ENCODE assay signal across 16 cellular contexts in the genomic region with DNA sequence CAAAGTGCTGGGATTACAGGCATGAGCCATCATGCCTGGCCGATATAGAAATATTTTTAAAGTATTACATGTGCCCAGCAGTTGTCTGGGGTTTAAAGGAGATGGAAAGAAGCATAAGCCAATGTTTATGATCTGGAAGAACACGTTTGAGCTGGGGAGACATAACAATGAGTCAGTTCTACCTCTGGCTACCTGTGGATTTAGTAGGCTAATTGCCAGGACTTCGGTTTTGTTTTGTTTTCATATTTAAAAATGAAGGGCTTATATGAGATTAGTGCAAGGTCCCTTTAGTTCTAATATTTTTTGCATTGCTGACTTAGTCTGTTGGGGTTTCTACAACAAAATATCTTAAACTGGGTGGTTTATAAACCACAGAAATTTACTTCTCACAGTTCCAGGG. TPM values are rescaled to one million over a fixed set of nuclear protein-coding genes. Genes with fewer than 3 reads are reported as not detected.
A peak's percentile ranks its signal among the peaks of the same experiment; 100 is the strongest.
DNase-seq lines count a peak whose midpoint lies in the region; ATAC-seq and TF ChIP-seq lines count a peak whose summit lies in the region.
"Had no signal": no experiment of that assay in that cellular context is flagged by ENCODE, and none has a peak within 500 bp of the region (broad histone marks: within the 10 kb centered on the region; RNA-seq: fewer than 3 reads in every experiment).

No MANE protein-coding gene starts in this region.

- H4K20me1 ChIP-seq in GM23338 (replicated peaks; ENCODE audit: insufficient read depth): no peaks in the 10 kb centered on the region

- H3K27me3 ChIP-seq in GM23338 (ENCODE audit: insufficient read depth) (no peaks in the 10 kb centered on the region), esophagus (ENCODE audit: control insufficient read depth in 1 of 2, insufficient read depth in 2 of 2, low read length in 2 of 2) (no peaks in the 10 kb centered on the region)

- no peaks in the 10 kb centered on the region for H3K9me2 ChIP-seq in GM23338 (ENCODE audit: insufficient read depth)

- H3K27ac Mint-ChIP-seq in GM23338: no peak overlapping the region
- H3K27ac Mint-ChIP-seq: activated naive CD4-positive, alpha-beta T cell treated with anti-CD3 and anti-CD28 coated beads, Interleukin-2, amount 50 U/mL, for 24 hours; stimulated activated naive B cell treated with anti-CD40 and anti-IgM and Interleukin-4, amounts not matched to agents 10 μg/mL and 1 μg/mL and 100 μg/mL, for 72 hours had no signal

- H3K4me1 Mint-ChIP-seq in GM23338: no peaks in the 10 kb centered on the region; the same call in 1 of the 3 replicates

- H3K4me1 ChIP-seq in GM23338 (ENCODE audit: insufficient read depth) (no peaks in the 10 kb centered on the region), esophagus (ENCODE audit: control insufficient read depth in 2 of 2, insufficient read depth in 2 of 2, low read length in 1 of 2) (no peaks in the 10 kb centered on the region)

- no peaks in the 10 kb centered on the region for H3K36me3 Mint-ChIP-seq in GM23338 (ENCODE audit: low read depth)
- H3K36me3 Mint-ChIP-seq: activated naive CD4-positive, alpha-beta T cell treated with anti-CD3 and anti-CD28 coated beads, Interleukin-2, amount 50 U/mL, for 24 hours; CD4-positive, alpha-beta memory T cell; stimulated activated naive B cell treated with anti-CD40 and anti-IgM and Interleukin-4, amounts not matched to agents 10 μg/mL and 1 μg/mL and 100 μg/mL, for 72 hours had no signal

- ATAC-seq in GM23338 (no peak), GM21786 (IDR thresholded peaks at IDR 0.05; ENCODE audit: unreplicated experiment) (no peak)

- TF ChIP-seq CTCF in GM23338 (conservative IDR thresholded peaks at IDR 0.05; ENCODE audit: low read depth in 2 of 2): no peak
- TF ChIP-seq CTCF in retinal pigment epithelial cell (conservative IDR thresholded peaks at IDR 0.05; ENCODE audit: low read depth, low read length): no peak

- H3K79me2 ChIP-seq in GM23338 (replicated peaks; ENCODE audit: insufficient read depth): no peaks in the 10 kb centered on the region

- no peak overlapping the region for H3K27ac ChIP-seq in GM23338 (ENCODE audit: low read depth)
- peak overlapping the region; percentile 80 to 84 for H3K27ac ChIP-seq in esophagus (ENCODE audit: low read depth in 2 of 2, low read length in 1 of 2)

- DNase-seq in GM23338 (ENCODE audit: low spot score): no peak
- peak; percentile 31 for DNase-seq in NCI-H1048 (lab: John Stamatoyannopoulos, UW)
- peak; percentile 72 for DNase-seq in retinal pigment epithelial cell (ENCODE audit: low read depth)
- DNase-seq in NCI-H2196 (lab: John Stamatoyannopoulos, UW; ENCODE audit: unreplicated experiment): no peak
- DNase-seq in central memory CD4-positive, alpha-beta T cell: no peak
- DNase-seq: CD4-positive, alpha-beta memory T cell; dermis blood vessel endothelial cell; H7; NCI-H2029 treated with DMSO at 0.1 percent for 48 hours; SHP77 treated with DMSO at 0.1 percent for 48 hours; stimulated activated CD4-positive, alpha-beta T cell treated with anti-CD3 and anti-CD28 coated beads, Interleukin-4, amount 100 ng/mL, for 24 hours; stimulated activated naive B cell treated with anti-CD40 and anti-IgM and Interleukin-4, amounts not matched to agents 10 μg/mL and 1 μg/mL and 100 μg/mL, for 72 hours had no signal

- no peak overlapping the region for H3K4me2 ChIP-seq in GM23338

- 44 to 58% methylated on average over 3 of the region's 3 CpGs for WGBS in esophagus, 2 donors

- peak overlapping the region; percentile 72 for H2AFZ ChIP-seq in GM23338

- H3K27me3 Mint-ChIP-seq in GM23338 (ENCODE audit: insufficient read depth, low read depth, poor library complexity): peaks cover 5% of the 10 kb centered on the region
- H3K27me3 Mint-ChIP-seq: activated naive CD4-positive, alpha-beta T cell treated with anti-CD3 and anti-CD28 coated beads, Interleukin-2, amount 50 U/mL, for 24 hours; CD4-positive, alpha-beta memory T cell; stimulated activated naive B cell treated with anti-CD40 and anti-IgM and Interleukin-4, amounts not matched to agents 10 μg/mL and 1 μg/mL and 100 μg/mL, for 72 hours had no signal

- no peak overlapping the region for H3K4me3 ChIP-seq in GM23338
- H3K4me3 ChIP-seq in esophagus (ENCODE audit: low read depth in 1 of 2, low read length in 2 of 2): no peak overlapping the region
- no peak overlapping the region for H3K4me3 ChIP-seq in retinal pigment epithelial cell (ENCODE audit: low read length)

- H3K9me3 ChIP-seq in esophagus (ENCODE audit: control insufficient read depth in 2 of 2, insufficient read depth in 1 of 2, low read depth in 1 of 2, low read length in 1 of 2): no peaks in the 10 kb centered on the region

- H3K4me3 Mint-ChIP-seq in GM23338: no peak overlapping the region
- H3K4me3 Mint-ChIP-seq: stimulated activated naive B cell treated with anti-CD40 and anti-IgM and Interleukin-4, amounts not matched to agents 10 μg/mL and 1 μg/mL and 100 μg/mL, for 72 hours had no signal

- H3K9me3 Mint-ChIP-seq in GM23338: no peaks in the 10 kb centered on the region
- H3K9me3 Mint-ChIP-seq: activated naive CD4-positive, alpha-beta T cell treated with anti-CD3 and anti-CD28 coated beads, Interleukin-2, amount 50 U/mL, for 24 hours; CD4-positive, alpha-beta memory T cell; stimulated activated naive B cell treated with anti-CD40 and anti-IgM and Interleukin-4, amounts not matched to agents 10 μg/mL and 1 μg/mL and 100 μg/mL, for 72 hours had no signal

- H3K36me3 ChIP-seq in GM23338 (ENCODE audit: insufficient read depth) (no peaks in the 10 kb centered on the region), esophagus (ENCODE audit: control insufficient read depth in 2 of 2, insufficient read depth in 2 of 2, low read length in 1 of 2) (no peaks in the 10 kb centered on the region)

- no peaks in the 10 kb centered on the region for H3F3A ChIP-seq in GM23338 (replicated peaks; ENCODE audit: low read depth)

TF ChIP-seq in GM23338, 12 proteins besides CTCF, POLR2A, EP300 and RAD21:
- TF ChIP-seq JUNB (IDR thresholded peaks at IDR 0.05; ENCODE audit: unreplicated experiment) (no peak), CREB1 (CRISPR knock-in tag; IDR thresholded peaks at IDR 0.05; ENCODE audit: low read depth) (no peak), ZNF114 (CRISPR knock-in tag; IDR thresholded peaks at IDR 0.05) (no peak), EZH2phosphoT487 (IDR thresholded peaks at IDR 0.05; ENCODE audit: unreplicated experiment) (no peak)
- TF ChIP-seq, protein P1, sequence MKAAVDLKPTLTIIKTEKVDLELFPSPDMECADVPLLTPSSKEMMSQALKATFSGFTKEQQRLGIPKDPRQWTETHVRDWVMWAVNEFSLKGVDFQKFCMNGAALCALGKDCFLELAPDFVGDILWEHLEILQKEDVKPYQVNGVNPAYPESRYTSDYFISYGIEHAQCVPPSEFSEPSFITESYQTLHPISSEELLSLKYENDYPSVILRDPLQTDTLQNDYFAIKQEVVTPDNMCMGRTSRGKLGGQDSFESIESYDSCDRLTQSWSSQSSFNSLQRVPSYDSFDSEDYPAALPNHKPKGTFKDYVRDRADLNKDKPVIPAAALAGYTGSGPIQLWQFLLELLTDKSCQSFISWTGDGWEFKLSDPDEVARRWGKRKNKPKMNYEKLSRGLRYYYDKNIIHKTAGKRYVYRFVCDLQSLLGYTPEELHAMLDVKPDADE (IDR thresholded peaks at IDR 0.05): no peak

RNA-seq across cellular contexts. Expression of a gene that starts 22.9 kb away (rescaled TPM):
- total RNA-seq in GM23338 (2014; rRNA removed; shearing (Covaris generic)): not detected in 2 replicates
- polyA plus RNA-seq in GM23338 (2016; fragmentation: Nextera tagmentation; extraction: Ambion mirVana): 0.21 and 0.27 TPM in 2 replicates
- polyA plus RNA-seq in esophagus: 10 to 100 TPM; 45.1 to 60.5 TPM
- total RNA-seq: G401, H7 had no signal

Comparison
In these comparisons a context has a peak if more than half of its experiments do, and no peak if none do; other contexts are left out.
1. DNase-seq: peak in NCI-H1048 (single experiment) and retinal pigment epithelial cell (single experiment); none in GM23338 (single experiment), NCI-H2196 (single experiment) and central memory CD4-positive, alpha-beta T cell (single experiment).
2. RNA of a gene that starts 22.9 kb away (polyA plus RNA-seq): 45.1 to 60.5 TPM in esophagus; 0.21 to 0.27 TPM in GM23338; every median in the first group is over 10 times any median in the second.